In genomic region chr4:184815046-184815877, GRCh38 we compare ENCODE assay signal across 8 cellular contexts. TPM values are rescaled to one million over a fixed set of nuclear protein-coding genes. Genes with fewer than 3 reads are reported as not detected.
DNase-seq lines count a peak whose midpoint lies in the region; ATAC-seq lines count a peak whose summit lies in the region.

No MANE protein-coding gene starts in this region.

- H3K9me3 Mint-ChIP-seq in CD8-positive, alpha-beta memory T cell: no peaks in the 10 kb centered on the region
- no peaks in the 10 kb centered on the region for H3K9me3 Mint-ChIP-seq in T-helper 2 cell treated with Interferon-gamma antibody and Interleukin-4, amounts not matched to agents 5 μg/mL and 100 μg/mL, for 36 hours

- H3K36me3 ChIP-seq in CD8-positive, alpha-beta memory T cell (ENCODE audit: insufficient read depth, low read length): no peaks in the 10 kb centered on the region

- H3K4me1 ChIP-seq in CD8-positive, alpha-beta memory T cell (ENCODE audit: insufficient read depth, low read length): peaks cover 8% of the 10 kb centered on the region

- no peak for DNase-seq in CD8-positive, alpha-beta memory T cell
- DNase-seq in NCI-H2029 treated with DMSO at 0.1 percent for 48 hours (lab: John Stamatoyannopoulos, UW) (peak; percentile 90), anterior cingulate cortex (lab: John Stamatoyannopoulos, UW) (peak in 54 of 58 donors; percentile 3 to 78 (median 43)), iPS-NIHi11 (ENCODE audit: low spot score) (peak; percentile 67), skeletal muscle cell (ENCODE audit: low read depth) (peak; percentile 60)
- DNase-seq in T-helper 2 cell treated with Interferon-gamma antibody and Interleukin-4, amounts not matched to agents 5 μg/mL and 100 μg/mL, for 36 hours (ENCODE audit: low spot score): no peak

- H3K27ac Mint-ChIP-seq in CD8-positive, alpha-beta memory T cell: peak overlapping the region in 4 of 8 donors; percentile 47 to 96 (median 58)
- no peak overlapping the region for H3K27ac Mint-ChIP-seq in T-helper 2 cell treated with Interferon-gamma antibody and Interleukin-4, amounts not matched to agents 5 μg/mL and 100 μg/mL, for 36 hours

- H3K27me3 Mint-ChIP-seq in CD8-positive, alpha-beta memory T cell: no peaks in the 10 kb centered on the region
- H3K27me3 Mint-ChIP-seq in T-helper 2 cell treated with Interferon-gamma antibody and Interleukin-4, amounts not matched to agents 5 μg/mL and 100 μg/mL, for 36 hours (ENCODE audit: low read depth): no peaks in the 10 kb centered on the region

- CTCF ChIA-PET in CD8-positive, alpha-beta memory T cell (lab: Charles Lee): interaction anchor here (1.3 kb wide), 1 partner anchor 21 kb away, joined by 3 read pairs; no protein-coding TSS in a partner anchor

- ATAC-seq in GM19025 (IDR thresholded peaks at IDR 0.05; ENCODE audit: low read depth, unreplicated experiment) (peak; percentile 65), HG03064 (IDR thresholded peaks at IDR 0.05; ENCODE audit: low read depth, unreplicated experiment) (peak; percentile 65)

- H3K9me3 ChIP-seq in CD8-positive, alpha-beta memory T cell (ENCODE audit: low read length): no peaks in the 10 kb centered on the region

- H3K4me3 ChIP-seq in CD8-positive, alpha-beta memory T cell (ENCODE audit: low read length): no peak overlapping the region
- H3K4me3 ChIP-seq in skeletal muscle cell (ENCODE audit: low read depth, low read length): no peak overlapping the region

- peaks cover 33 to 40% (median 34%) of the 10 kb centered on the region in 3 donors for H3K4me1 Mint-ChIP-seq in CD8-positive, alpha-beta memory T cell
- H3K4me1 Mint-ChIP-seq in T-helper 2 cell treated with Interferon-gamma antibody and Interleukin-4, amounts not matched to agents 5 μg/mL and 100 μg/mL, for 36 hours (ENCODE audit: low read depth): peaks cover 21% of the 10 kb centered on the region

- POLR2A ChIA-PET in CD8-positive, alpha-beta memory T cell (lab: Charles Lee): no interaction called here

- H3K4me3 Mint-ChIP-seq in CD8-positive, alpha-beta memory T cell: peak overlapping the region in 2 of 7 donors; percentile 10 to 59
- H3K4me3 Mint-ChIP-seq in T-helper 2 cell treated with Interferon-gamma antibody and Interleukin-4, amounts not matched to agents 5 μg/mL and 100 μg/mL, for 36 hours: no peak overlapping the region

- no peaks in the 10 kb centered on the region for H3K36me3 Mint-ChIP-seq in CD8-positive, alpha-beta memory T cell
- no peaks in the 10 kb centered on the region for H3K36me3 Mint-ChIP-seq in T-helper 2 cell treated with Interferon-gamma antibody and Interleukin-4, amounts not matched to agents 5 μg/mL and 100 μg/mL, for 36 hours (ENCODE audit: low read depth)

- peak overlapping the region; percentile 9 for H3K27ac ChIP-seq in CD8-positive, alpha-beta memory T cell (ENCODE audit: low read depth, low read length)

- H3K27me3 ChIP-seq in CD8-positive, alpha-beta memory T cell (ENCODE audit: insufficient read depth, low read length, poor library complexity, severe bottlenecking): no peaks in the 10 kb centered on the region

RNA-seq across cellular contexts. Expression of gene ACSL1, which starts 10.5 kb away (rescaled TPM):
- 10 to 100 TPM; 23.5 to 25.4 TPM for total RNA-seq in CD8-positive, alpha-beta memory T cell
- polyA plus RNA-seq in CD8-positive, alpha-beta memory T cell: 7.5 TPM

Comparison
In these comparisons a context has a peak if more than half of its experiments do, and no peak if none do; other contexts are left out.
1. DNase-seq: peak in NCI-H2029 treated with DMSO at 0.1 percent for 48 hours (single experiment), anterior cingulate cortex (54 of 58), iPS-NIHi11 (single experiment) and skeletal muscle cell (single experiment); none in CD8-positive, alpha-beta memory T cell (0 of 5) and T-helper 2 cell treated with Interferon-gamma antibody and Interleukin-4, amounts not matched to agents 5 μg/mL and 100 μg/mL, for 36 hours (single experiment).